In genomic region chr2:96116879-96117533, GRCh38 we compare ENCODE assay signal across 7 cellular contexts. TPM values are rescaled to one million over a fixed set of nuclear protein-coding genes. Genes with fewer than 3 reads are reported as not detected.
DNase-seq lines count a peak whose midpoint lies in the region; ATAC-seq and TF ChIP-seq lines count a peak whose summit lies in the region.

No MANE protein-coding gene starts in this region.

- no peak overlapping the region for H2AK5ac ChIP-seq in mesendoderm (ENCODE audit: low read length)

- DNase-seq in GM12864 (ENCODE audit: low read depth) (no peak), LoVo (ENCODE audit: low spot score) (peak; percentile 68), mesendoderm (peak; percentile 57)
- DNase-seq in activated CD4-positive, alpha-beta T cell treated with anti-CD3 and anti-CD28 coated beads, Interleukin-2, amount 10 ng/mL, durations not matched to agents 24 days and 14 days: peak; percentile 92
- peak; percentile 55 for DNase-seq in stimulated activated naive B cell treated with anti-CD40 and anti-IgM and Interleukin-4, amounts not matched to agents 10 μg/mL and 1 μg/mL and 100 μg/mL, for 72 hours

- H3K56ac ChIP-seq in mesendoderm (ENCODE audit: low read length): peak overlapping the region; percentile 85

- no peaks in the 10 kb centered on the region for H3K36me3 ChIP-seq in ectodermal cell (ENCODE audit: control insufficient read depth, insufficient read depth, low read length)
- no peaks in the 10 kb centered on the region for H3K36me3 ChIP-seq in mesendoderm (ENCODE audit: control insufficient read depth, insufficient read depth, low read length)

- no peaks in the 10 kb centered on the region for H3K9me3 Mint-ChIP-seq in activated CD4-positive, alpha-beta T cell treated with anti-CD3 and anti-CD28 coated beads, Interleukin-2, amount 10 ng/mL, durations not matched to agents 24 days and 14 days
- peaks cover 3% of the 10 kb centered on the region in 2 donors for H3K9me3 Mint-ChIP-seq in stimulated activated naive B cell treated with anti-CD40 and anti-IgM and Interleukin-4, amounts not matched to agents 10 μg/mL and 1 μg/mL and 100 μg/mL, for 72 hours

- no peak overlapping the region for H4K8ac ChIP-seq in mesendoderm (ENCODE audit: low read depth, low read length)

- H3K9ac ChIP-seq in mesendoderm (ENCODE audit: low read length): peak overlapping the region; percentile 65

- peaks cover 4% of the 10 kb centered on the region for H3K4me1 ChIP-seq in ectodermal cell (ENCODE audit: control insufficient read depth, insufficient read depth, low read length)
- no peaks in the 10 kb centered on the region for H3K4me1 ChIP-seq in mesendoderm (ENCODE audit: control insufficient read depth, low read depth, low read length)

- no peak overlapping the region for H4K5ac ChIP-seq in mesendoderm (ENCODE audit: low read length)

- no peaks in the 10 kb centered on the region for H3K36me3 Mint-ChIP-seq in activated CD4-positive, alpha-beta T cell treated with anti-CD3 and anti-CD28 coated beads, Interleukin-2, amount 10 ng/mL, durations not matched to agents 24 days and 14 days (ENCODE audit: low read depth)
- peaks cover 3 to 4% of the 10 kb centered on the region in 2 donors for H3K36me3 Mint-ChIP-seq in stimulated activated naive B cell treated with anti-CD40 and anti-IgM and Interleukin-4, amounts not matched to agents 10 μg/mL and 1 μg/mL and 100 μg/mL, for 72 hours

- no peak overlapping the region for H3K27ac Mint-ChIP-seq in activated CD4-positive, alpha-beta T cell treated with anti-CD3 and anti-CD28 coated beads, Interleukin-2, amount 10 ng/mL, durations not matched to agents 24 days and 14 days
- no peak overlapping the region for H3K27ac Mint-ChIP-seq in stimulated activated naive B cell treated with anti-CD40 and anti-IgM and Interleukin-4, amounts not matched to agents 10 μg/mL and 1 μg/mL and 100 μg/mL, for 72 hours

- H3K18ac ChIP-seq in mesendoderm (ENCODE audit: low read length): no peak overlapping the region

- H3K4ac ChIP-seq in mesendoderm (ENCODE audit: low read depth, low read length): no peak overlapping the region

- H3K27ac ChIP-seq in ectodermal cell (ENCODE audit: insufficient read depth, low read depth, low read length, poor library complexity, severe bottlenecking): no peak overlapping the region
- no peak overlapping the region for H3K27ac ChIP-seq in mesendoderm (ENCODE audit: low read depth, low read length)

- H3K4me3 Mint-ChIP-seq in activated CD4-positive, alpha-beta T cell treated with anti-CD3 and anti-CD28 coated beads, Interleukin-2, amount 10 ng/mL, durations not matched to agents 24 days and 14 days: peak overlapping the region; percentile 77
- peak overlapping the region; percentile 75 to 79 for H3K4me3 Mint-ChIP-seq in stimulated activated naive B cell treated with anti-CD40 and anti-IgM and Interleukin-4, amounts not matched to agents 10 μg/mL and 1 μg/mL and 100 μg/mL, for 72 hours

- no peak overlapping the region for H2BK120ac ChIP-seq in mesendoderm (ENCODE audit: low read depth, low read length)

- no peaks in the 10 kb centered on the region for H3K9me3 ChIP-seq in ectodermal cell (ENCODE audit: control insufficient read depth, low read length)

- no peak overlapping the region for H3K23ac ChIP-seq in mesendoderm (ENCODE audit: low read length)

- peak; percentile 76 for TF ChIP-seq CTCF in GM12864 (IDR thresholded peaks at IDR 0.05; ENCODE audit: low read depth, low read length, missing control alignments)

- H2BK15ac ChIP-seq in mesendoderm (replicated peaks; ENCODE audit: low read depth): no peak overlapping the region

- intact Hi-C loops in activated CD4-positive, alpha-beta T cell treated with anti-CD3 and anti-CD28 coated beads, Interleukin-2, amount 10 ng/mL, durations not matched to agents 24 days and 14 days (cut with micrococcal nuclease): loop anchor here (1.0 to 10.0 kb wide), 3 partner anchors 28 to 115 kb away; partner anchors contain the start of gene DUSP2

- peak overlapping the region; percentile 55 for H3K4me3 ChIP-seq in GM12864 (ENCODE audit: low read depth, low read length)
- peak overlapping the region; percentile 49 for H3K4me3 ChIP-seq in ectodermal cell (ENCODE audit: insufficient read depth, low read depth, low read length)
- peak overlapping the region; percentile 26 for H3K4me3 ChIP-seq in mesendoderm (ENCODE audit: low read length)

- H3K27me3 Mint-ChIP-seq in activated CD4-positive, alpha-beta T cell treated with anti-CD3 and anti-CD28 coated beads, Interleukin-2, amount 10 ng/mL, durations not matched to agents 24 days and 14 days: peaks cover 42% of the 10 kb centered on the region
- peaks cover 38 to 60% of the 10 kb centered on the region in 2 donors for H3K27me3 Mint-ChIP-seq in stimulated activated naive B cell treated with anti-CD40 and anti-IgM and Interleukin-4, amounts not matched to agents 10 μg/mL and 1 μg/mL and 100 μg/mL, for 72 hours

- 2% methylated on average over 62 of the region's 62 CpGs for WGBS in ectodermal cell, 2 experiments
- no CpG with 5 or more reads among the region's 62 CpGs for WGBS in mesendoderm (ENCODE audit: extremely low coverage, insufficient coverage, low lambda C conversion rate)

- peak; percentile 62 for ATAC-seq in GM21737 (IDR thresholded peaks at IDR 0.05; ENCODE audit: unreplicated experiment)
- ATAC-seq in stimulated activated naive B cell treated with anti-CD40 and anti-IgM and Interleukin-4, amounts not matched to agents 10 μg/mL and 1 μg/mL and 100 μg/mL, for 72 hours (replicated peaks): peak; percentile 88

- no peak overlapping the region for H2BK5ac ChIP-seq in mesendoderm (ENCODE audit: low read length)

- H3K27me3 ChIP-seq in ectodermal cell (ENCODE audit: control insufficient read depth, insufficient read depth, low read length, poor library complexity, severe bottlenecking) (peaks cover 44% of the 10 kb centered on the region), mesendoderm (ENCODE audit: insufficient read depth, low read length, poor library complexity) (no peaks in the 10 kb centered on the region)

- H3K79me2 ChIP-seq in mesendoderm (ENCODE audit: control insufficient read depth, insufficient read depth, low read length): no peaks in the 10 kb centered on the region

- H3K79me1 ChIP-seq in mesendoderm (ENCODE audit: low read length): no peaks in the 10 kb centered on the region

- H3K4me2 ChIP-seq in mesendoderm (ENCODE audit: low read length): peak overlapping the region; percentile 73

- peaks cover 22% of the 10 kb centered on the region for H3K4me1 Mint-ChIP-seq in activated CD4-positive, alpha-beta T cell treated with anti-CD3 and anti-CD28 coated beads, Interleukin-2, amount 10 ng/mL, durations not matched to agents 24 days and 14 days
- H3K4me1 Mint-ChIP-seq in stimulated activated naive B cell treated with anti-CD40 and anti-IgM and Interleukin-4, amounts not matched to agents 10 μg/mL and 1 μg/mL and 100 μg/mL, for 72 hours: peaks cover 28 to 44% of the 10 kb centered on the region in 2 donors

RNA-seq across cellular contexts. Expression of gene ADRA2B, which starts 0.6 kb away (rescaled TPM):
- total RNA-seq in activated CD4-positive, alpha-beta T cell treated with anti-CD3 and anti-CD28 coated beads, Interleukin-2, amount 10 ng/mL, durations not matched to agents 24 days and 14 days: 0.21 TPM in 2 replicates
- 3.1 TPM for polyA plus RNA-seq in ectodermal cell (2013, experiment 1 of 4)
- polyA plus RNA-seq in ectodermal cell (2013, experiment 2 of 4): 2.8 TPM
- 3.2 TPM for polyA plus RNA-seq in ectodermal cell (2013, experiment 3 of 4)
- 2.9 TPM for polyA plus RNA-seq in ectodermal cell (2013, experiment 4 of 4)
- polyA plus RNA-seq in mesendoderm (2013, experiment 1 of 2): 0.51 TPM
- 0.59 TPM for polyA plus RNA-seq in mesendoderm (2013, experiment 2 of 2)

RNA-seq across cellular contexts. Expression of gene ASTL, which starts 21.3 kb away (rescaled TPM):
- 2.4 and 3.4 TPM in 2 replicates for total RNA-seq in activated CD4-positive, alpha-beta T cell treated with anti-CD3 and anti-CD28 coated beads, Interleukin-2, amount 10 ng/mL, durations not matched to agents 24 days and 14 days
- not detected for polyA plus RNA-seq in ectodermal cell (2013, experiment 1 of 4)
- polyA plus RNA-seq in ectodermal cell (2013, experiment 2 of 4): not detected
- polyA plus RNA-seq in ectodermal cell (2013, experiment 3 of 4): not detected
- polyA plus RNA-seq in ectodermal cell (2013, experiment 4 of 4): not detected
- 0.07 TPM for polyA plus RNA-seq in mesendoderm (2013, experiment 1 of 2)
- not detected for polyA plus RNA-seq in mesendoderm (2013, experiment 2 of 2)

RNA-seq across cellular contexts. Expression of gene DUSP2, which starts 28.2 kb away (rescaled TPM):
- total RNA-seq in activated CD4-positive, alpha-beta T cell treated with anti-CD3 and anti-CD28 coated beads, Interleukin-2, amount 10 ng/mL, durations not matched to agents 24 days and 14 days: 436 and 445 TPM in 2 replicates
- 1.0 TPM for polyA plus RNA-seq in ectodermal cell (2013, experiment 1 of 4)
- 2.2 TPM for polyA plus RNA-seq in ectodermal cell (2013, experiment 2 of 4)
- polyA plus RNA-seq in ectodermal cell (2013, experiment 3 of 4): 0.96 TPM
- 0.85 TPM for polyA plus RNA-seq in ectodermal cell (2013, experiment 4 of 4)
- polyA plus RNA-seq in mesendoderm (2013, experiment 1 of 2): 6.8 TPM
- polyA plus RNA-seq in mesendoderm (2013, experiment 2 of 2): 6.7 TPM
